Comparison of ENCODE assay signal across 23 cellular contexts in genomic region chr20:20872420-20872819, GRCh38.
"Had no signal": no experiment of that assay in that cellular context is flagged by ENCODE, and none has a peak within 500 bp of the region (broad histone marks: within the 10 kb centered on the region; RNA-seq: fewer than 3 reads in every experiment).

No MANE protein-coding gene starts in this region.

- H3K27ac ChIP-seq: adrenal gland, breast epithelium had no signal

- H3K9ac ChIP-seq: SK-N-SH had no signal

- H3K4me3 ChIP-seq: adrenal gland, breast epithelium had no signal

- H3K4me2 ChIP-seq: SK-N-SH had no signal

- H3K27me3 ChIP-seq: adrenal gland had no signal

- DNase-seq: activated CD4-positive, alpha-beta T cell treated with anti-CD3 and anti-CD28 coated beads for 4 hours; activated CD8-positive, alpha-beta memory T cell treated with anti-CD3 and anti-CD28 coated beads, Interleukin-2, amount 50 U/mL, for 48 hours; activated CD8-positive, alpha-beta T cell treated with anti-CD3 and anti-CD28 coated beads, Interleukin-2, amount 10 ng/mL, durations not matched to agents 7 days and 5 days; activated naive CD4-positive, alpha-beta T cell treated with anti-CD3 and anti-CD28 coated beads, Interleukin-2, amount 50 U/mL, for 16 hours; activated naive CD8-positive, alpha-beta T cell treated with anti-CD3 and anti-CD28 coated beads, Interleukin-2, amount 10 ng/mL, durations not matched to agents 7 days and 5 days; activated T-cell treated with anti-CD3 and anti-CD28 coated beads, Interleukin-2, amount 50 U/mL, for 1 hour; adrenal gland; aorta; caudate nucleus; KG1; NCI-H1092 treated with DMSO at 0.1 percent for 48 hours; NCI-H1417 treated with DMSO at 0.1 percent for 48 hours; NCI-H187; NCI-H446; NCI-H524; NCI-H774; OCI-M1; RPMI8226; SK-N-SH had no signal

- H3K9me3 ChIP-seq: adrenal gland, breast epithelium, SK-N-SH had no signal

- H3K36me3 ChIP-seq: adrenal gland, breast epithelium had no signal

- ATAC-seq: activated CD4-positive, CD25-positive, alpha-beta regulatory T cell treated with anti-CD3 and anti-CD28 coated beads, Interleukin-2, amount 50 U/mL, for 24 hours; activated CD8-positive, alpha-beta T cell treated with anti-CD3 and anti-CD28 coated beads, Interleukin-2, amount 10 ng/mL, durations not matched to agents 7 days and 5 days; Panc1; Right ventricle myocardium inferior had no signal

- H3K4me1 ChIP-seq: adrenal gland, breast epithelium had no signal
